In the genomic region with DNA sequence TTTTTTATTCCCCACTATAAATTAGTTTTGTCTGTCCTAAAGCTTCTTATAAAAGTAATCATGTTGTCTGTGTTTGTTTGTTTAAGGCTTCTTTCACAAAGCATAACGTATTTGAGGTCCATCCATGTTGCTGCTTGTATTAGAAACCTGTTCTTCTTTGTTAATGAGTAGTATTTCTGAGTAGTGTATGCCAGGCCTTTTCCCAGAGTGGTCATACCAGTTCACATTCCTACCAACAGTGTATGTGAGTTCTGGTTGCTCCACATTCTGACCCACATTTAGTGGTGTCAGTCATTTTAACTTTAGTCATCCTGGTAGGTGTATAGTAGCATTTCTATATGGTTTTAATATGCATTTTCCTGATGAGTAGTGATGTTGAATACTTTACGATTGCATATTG, we compare ENCODE assay signal across 24 cellular contexts.
"Had no signal": no experiment of that assay in that cellular context is flagged by ENCODE, and none has a peak within 500 bp of the region (broad histone marks: within the 10 kb centered on the region; RNA-seq: fewer than 3 reads in every experiment).

No MANE protein-coding gene starts in this region.

- H3K4me3 ChIP-seq: esophagus squamous epithelium, lung, mucosa of descending colon, neural progenitor cell, prostate gland, sigmoid colon, stomach, thyroid gland had no signal

- H3K4me1 ChIP-seq: neural progenitor cell, prostate gland, sigmoid colon, stomach, thyroid gland had no signal

- H3K27ac Mint-ChIP-seq: effector memory CD8-positive, alpha-beta T cell; mesothelial cell of epicardium; naive B cell; natural killer cell treated with Interleukin-12 subunit alpha and Interleukin-12 subunit beta and Interleukin-15 and Interleukin-18, amount 100 ng/mL, for 72 hours; neural progenitor cell; stimulated activated effector memory CD8-positive, alpha-beta T cell treated with anti-CD3 and anti-CD28 coated beads, Interleukin-12 subunit alpha, Interleukin-12 subunit beta, amount 100 ng/mL, for 72 hours; type B pancreatic cell had no signal

- H3K27ac ChIP-seq: esophagus squamous epithelium, neural progenitor cell, prostate gland, sigmoid colon, stomach, thyroid gland had no signal

- ATAC-seq: effector memory CD8-positive, alpha-beta T cell; left lobe of liver; mucosa of descending colon; natural killer cell treated with Interleukin-12 subunit alpha and Interleukin-12 subunit beta and Interleukin-15 and Interleukin-18, amount 100 ng/mL, for 72 hours; right cardiac atrium; stimulated activated effector memory CD8-positive, alpha-beta T cell treated with anti-CD3 and anti-CD28 coated beads, Interleukin-12 subunit alpha, Interleukin-12 subunit beta, amount 100 ng/mL, for 72 hours had no signal

- H3K4me1 Mint-ChIP-seq: mesothelial cell of epicardium, naive B cell, neural progenitor cell had no signal

- H3K27me3 Mint-ChIP-seq: effector memory CD8-positive, alpha-beta T cell; type B pancreatic cell had no signal

- H3K36me3 Mint-ChIP-seq: stimulated activated effector memory CD8-positive, alpha-beta T cell treated with anti-CD3 and anti-CD28 coated beads, Interleukin-12 subunit alpha, Interleukin-12 subunit beta, amount 100 ng/mL, for 72 hours had no signal

- H3K27me3 ChIP-seq: esophagus squamous epithelium, neural progenitor cell, sigmoid colon, stomach, thyroid gland had no signal

- H3K4me3 Mint-ChIP-seq: effector memory CD8-positive, alpha-beta T cell; mesothelial cell of epicardium; naive B cell; natural killer cell treated with Interleukin-12 subunit alpha and Interleukin-12 subunit beta and Interleukin-15 and Interleukin-18, amount 100 ng/mL, for 72 hours; neural progenitor cell; stimulated activated effector memory CD8-positive, alpha-beta T cell treated with anti-CD3 and anti-CD28 coated beads, Interleukin-12 subunit alpha, Interleukin-12 subunit beta, amount 100 ng/mL, for 72 hours; type B pancreatic cell had no signal

- DNase-seq: cortex of kidney; effector memory CD8-positive, alpha-beta T cell; esophagus squamous epithelium; head of caudate nucleus; kidney; mesenchymal stem cell; mucosa of descending colon; naive B cell; right cardiac atrium; sigmoid colon; stimulated activated CD4-positive, alpha-beta T cell treated with anti-CD3 and anti-CD28 coated beads, Interleukin-2, amount 100 ng/mL, for 24 hours; stimulated activated CD4-positive, alpha-beta T cell treated with anti-CD3 and anti-CD28 coated beads, Interleukin-4, amount 100 ng/mL, for 24 hours; stimulated activated naive CD4-positive, alpha-beta T cell treated with Interleukin-2 at 50 U/mL for 16 hours; stomach; thyroid gland had no signal

- H3K4me2 ChIP-seq: neural progenitor cell had no signal

- H3K36me3 ChIP-seq: prostate gland, sigmoid colon, thyroid gland had no signal

- H3K9me3 ChIP-seq: prostate gland, thyroid gland had no signal

- H2AFZ ChIP-seq: neural progenitor cell had no signal

- FAIRE-seq: frontal cortex, kidney had no signal

- H3K9ac ChIP-seq: neural progenitor cell had no signal
